In the genomic region with DNA sequence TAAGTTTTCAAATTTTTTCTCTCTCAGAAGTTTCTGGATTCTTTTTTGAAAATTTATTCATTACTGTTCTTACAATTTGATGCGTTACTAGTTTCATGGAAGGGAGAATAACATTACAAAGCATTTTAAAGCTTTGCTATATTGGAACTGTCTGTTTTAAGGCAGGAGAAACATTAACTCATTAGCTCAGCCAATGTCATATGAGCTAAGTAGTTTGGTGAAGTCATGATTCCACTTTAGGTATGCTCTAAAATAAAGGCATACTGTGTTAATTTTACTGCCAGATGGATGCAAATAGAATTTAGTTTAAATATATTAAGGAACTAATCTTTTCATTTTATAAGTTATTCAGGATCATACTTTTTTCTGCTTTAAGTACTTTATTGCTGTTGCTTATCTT, we compare ENCODE assay signal across 21 cellular contexts. TPM values are rescaled to one million over a fixed set of nuclear protein-coding genes. Genes with fewer than 3 reads are reported as not detected.
A peak's percentile ranks its signal among the peaks of the same experiment; 100 is the strongest.
DNase-seq lines count a peak whose midpoint lies in the region; ATAC-seq, FAIRE-seq and TF ChIP-seq lines count a peak whose summit lies in the region.
"Had no signal": no experiment of that assay in that cellular context is flagged by ENCODE, and none has a peak within 500 bp of the region (broad histone marks: within the 10 kb centered on the region; RNA-seq: fewer than 3 reads in every experiment).

No MANE protein-coding gene starts in this region.

- no peaks in the 10 kb centered on the region for H3K9me2 ChIP-seq in Karpas-422 (replicated peaks; ENCODE audit: insufficient read depth, low read length)

- intact Hi-C loops in left ventricle myocardium inferior (cut with micrococcal nuclease), result no loop called here

- peaks cover 95% of the 10 kb centered on the region for H3K79me2 ChIP-seq in Karpas-422 (ENCODE audit: low read length)

- H3K36me3 ChIP-seq in left ventricle myocardium inferior, result no peaks in the 10 kb centered on the region
- H3K36me3 ChIP-seq in right atrium auricular region, result no peaks in the 10 kb centered on the region
- H3K36me3 ChIP-seq in Karpas-422 (ENCODE audit: insufficient read depth, low read length), result no peaks in the 10 kb centered on the region
- H3K36me3 ChIP-seq: HAP-1 had no signal

- H2AFZ ChIP-seq in Karpas-422 (ENCODE audit: low read length), result no peak overlapping the region

- H3K4me3 ChIP-seq in left ventricle myocardium inferior (no peak overlapping the region), right atrium auricular region (no peak overlapping the region), Karpas-422 (ENCODE audit: low read length) (peak overlapping the region; percentile 48)
- H3K4me3 ChIP-seq: HAP-1 had no signal

- H3K27ac ChIP-seq in left ventricle myocardium inferior (replicated peaks) (peak overlapping the region; percentile 42), right atrium auricular region (peak overlapping the region in 1 of 2 donors; percentile 50), Karpas-422 (ENCODE audit: low read length) (peak overlapping the region; percentile 73)

- H3K4me2 ChIP-seq in Karpas-422 (ENCODE audit: low read depth, low read length, poor library complexity, severe bottlenecking), result peak overlapping the region; percentile 55

- DNase-seq in left ventricle myocardium inferior, result no peak
- no peak for DNase-seq in right atrium auricular region (ENCODE audit: low spot score)
- DNase-seq in Karpas-422, result no peak
- DNase-seq in renal cortical epithelial cell (ENCODE audit: low read depth), result peak; percentile 19
- no peak for DNase-seq in occipital lobe (lab: John Stamatoyannopoulos, UW)
- no peak for DNase-seq in NCI-H1930 (lab: John Stamatoyannopoulos, UW)
- DNase-seq: C1 segment of cervical spinal cord; DMS79 treated with DMSO at 0.1 percent for 48 hours; IMR-90; NCI-H1048; NCI-H1436 treated with DMSO at 0.1 percent for 48 hours; NCI-H2029 treated with DMSO at 0.1 percent for 48 hours; NCI-H446 treated with DMSO at 0.1 percent for 48 hours; NK-92 treated with Interleukin-12 subunit alpha and Interleukin-12 subunit beta, amount 100 ng/mL, for 24 hours; SIG-M5 had no signal

- H4K20me1 ChIP-seq in Karpas-422 (ENCODE audit: insufficient read depth, low read depth, low read length), result no peaks in the 10 kb centered on the region

- TF ChIP-seq CTCF in left ventricle myocardium inferior (IDR thresholded peaks at IDR 0.05; ENCODE audit: borderline replicate concordance), result no peak
- TF ChIP-seq CTCF in right atrium auricular region (IDR thresholded peaks at IDR 0.05), result no peak

- peak; percentile 89 for FAIRE-seq in islet of Langerhans (lab: Jason Lieb, UNC)
- FAIRE-seq: D721Med, HTR-8/SVneo had no signal

- peak overlapping the region; percentile 26 for H3K9ac ChIP-seq in Karpas-422 (ENCODE audit: low read length)

- H3K4me1 ChIP-seq in left ventricle myocardium inferior, result peaks cover 50% of the 10 kb centered on the region
- peaks cover 0 to 21% of the 10 kb centered on the region in 2 donors for H3K4me1 ChIP-seq in right atrium auricular region
- peaks cover 55% of the 10 kb centered on the region for H3K4me1 ChIP-seq in Karpas-422 (ENCODE audit: low read length)
- H3K4me1 ChIP-seq: HAP-1 had no signal

- H3K9me3 ChIP-seq in left ventricle myocardium inferior (replicated peaks) (no peaks in the 10 kb centered on the region), right atrium auricular region (no peaks in the 10 kb centered on the region), Karpas-422 (ENCODE audit: low read length) (no peaks in the 10 kb centered on the region)
- H3K9me3 ChIP-seq: HAP-1 had no signal

- H3K27me3 ChIP-seq in left ventricle myocardium inferior (ENCODE audit: low read depth) (no peaks in the 10 kb centered on the region), right atrium auricular region (no peaks in the 10 kb centered on the region), Karpas-422 (ENCODE audit: low read length) (no peaks in the 10 kb centered on the region)

- ATAC-seq in GM21360 (IDR thresholded peaks at IDR 0.05; ENCODE audit: unreplicated experiment), result no peak
- ATAC-seq: SK-N-SH treated with all-trans-retinoic acid at 6 μM for 48 hours had no signal

RNA-seq across cellular contexts. Expression of a gene that starts 46.0 kb away (rescaled TPM):
- total RNA-seq in left ventricle myocardium inferior (15.7 TPM), right atrium auricular region (10 to 100 TPM; 13.7 to 19.5 TPM), renal cortical epithelial cell (11.1 and 41.8 TPM in 2 replicates), occipital lobe (46.5 TPM)
- 28.4 and 61.9 TPM in 2 replicates for total RNA-seq in Karpas-422 (2014; rRNA removed; shearing (Covaris generic); ENCODE audit: low replicate concordance)
